1 cellular context compared by ENCODE assay signal in the genomic region with DNA sequence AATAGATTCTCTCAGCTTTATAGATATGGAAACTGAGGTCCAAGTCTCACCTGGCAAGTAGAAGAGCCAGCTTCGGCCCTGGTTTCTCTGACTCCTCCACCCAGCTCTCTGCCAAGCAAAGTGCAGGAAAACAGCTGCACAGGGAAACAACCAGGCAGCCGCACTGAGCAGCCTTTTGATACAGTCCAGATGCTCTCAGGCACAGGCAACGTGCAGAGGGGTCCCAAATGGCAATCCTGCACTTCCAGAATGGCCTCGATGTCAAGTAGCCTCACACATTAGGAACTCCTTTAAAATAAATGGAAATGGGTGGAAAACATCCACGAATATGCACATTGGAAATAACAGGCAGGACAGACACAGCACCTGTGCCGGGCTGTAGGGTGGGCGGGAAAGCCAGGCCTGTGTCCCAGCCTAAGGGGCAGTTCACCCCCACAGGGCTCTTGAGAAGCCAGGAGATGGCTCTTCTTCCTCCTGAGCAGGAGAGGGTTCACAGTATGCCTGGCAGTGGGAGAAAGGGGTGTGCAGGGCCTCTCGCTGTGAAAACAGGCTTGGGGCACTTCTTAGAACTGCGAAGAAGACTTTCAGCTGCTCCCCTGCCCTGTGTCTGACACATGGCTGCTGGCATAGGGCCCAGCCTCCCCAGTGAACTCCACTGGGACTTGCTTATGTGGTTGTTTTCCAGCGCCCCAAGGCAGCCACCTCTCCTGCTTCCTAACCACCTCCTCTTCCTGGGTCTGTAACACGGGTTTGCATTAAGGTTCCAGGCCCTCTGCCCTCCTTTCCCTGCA.
A peak's percentile ranks its signal among the peaks of the same experiment; 100 is the strongest.
TF ChIP-seq lines count a peak whose summit lies in the region.

No MANE protein-coding gene starts in this region.

TF ChIP-seq in H1, 55 proteins besides CTCF, POLR2A, EP300 and RAD21:
- TF ChIP-seq SIN3A (conservative IDR thresholded peaks at IDR 0.05 in 1 of 2, IDR thresholded peaks at IDR 0.05 in 1 of 2; ENCODE audit: low read depth in 1 of 2, low read length in 2 of 2): no peak
- TF ChIP-seq TEAD4 (IDR thresholded peaks at IDR 0.05; ENCODE audit: low read depth, low read length): 0 out of 2 replicates have a peak, but pooled peaks have one; percentile 37
